1 cellular context compared by ENCODE assay signal in the genomic region with DNA sequence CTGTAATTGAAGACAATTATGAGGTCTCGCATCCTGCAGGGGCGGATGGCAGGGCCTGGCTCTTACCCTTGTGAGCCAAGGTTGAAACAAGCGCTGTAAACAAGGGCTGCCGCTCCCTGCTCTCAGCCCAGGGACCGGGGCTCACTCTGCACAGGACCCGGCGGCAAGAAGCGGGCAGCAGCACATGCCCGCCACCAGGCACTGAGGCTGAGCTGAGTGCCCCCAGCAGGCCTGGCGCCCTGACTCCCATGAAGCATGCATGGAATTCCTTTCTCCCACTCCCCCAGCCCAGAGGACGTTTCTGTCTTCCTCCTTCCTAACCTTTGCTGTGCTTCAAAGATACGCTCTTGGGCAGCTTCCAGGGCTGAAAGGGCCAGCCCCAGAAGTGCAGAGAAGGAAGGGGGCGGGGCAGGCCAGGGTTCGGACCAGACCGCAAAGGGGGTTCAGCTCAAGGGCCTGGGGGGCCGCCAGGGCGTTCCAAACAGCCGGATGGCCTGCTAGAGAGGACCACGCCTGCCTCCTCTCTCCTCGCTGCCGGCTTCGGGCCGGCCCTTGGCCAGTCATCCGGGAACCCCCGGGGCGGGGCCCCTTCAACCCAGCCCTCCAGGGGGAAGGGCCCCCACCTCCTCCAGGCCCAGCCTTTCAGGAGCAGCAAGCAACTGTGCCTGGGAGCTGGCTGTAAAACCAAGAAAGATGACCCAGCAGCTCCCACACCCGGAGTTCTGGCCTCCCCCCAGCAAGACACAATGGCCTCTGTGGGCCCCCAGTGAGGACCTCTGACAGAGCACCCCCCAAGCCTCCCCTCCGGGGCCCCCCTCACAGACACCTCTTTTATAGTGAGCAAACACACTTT.
TF ChIP-seq lines count a peak whose summit lies in the region.

No MANE protein-coding gene starts in this region.

TF ChIP-seq in K562, 482 proteins besides CTCF, POLR2A, EP300 and RAD21 (continued from another document and continues in another):
- TF ChIP-seq, protein P1, sequence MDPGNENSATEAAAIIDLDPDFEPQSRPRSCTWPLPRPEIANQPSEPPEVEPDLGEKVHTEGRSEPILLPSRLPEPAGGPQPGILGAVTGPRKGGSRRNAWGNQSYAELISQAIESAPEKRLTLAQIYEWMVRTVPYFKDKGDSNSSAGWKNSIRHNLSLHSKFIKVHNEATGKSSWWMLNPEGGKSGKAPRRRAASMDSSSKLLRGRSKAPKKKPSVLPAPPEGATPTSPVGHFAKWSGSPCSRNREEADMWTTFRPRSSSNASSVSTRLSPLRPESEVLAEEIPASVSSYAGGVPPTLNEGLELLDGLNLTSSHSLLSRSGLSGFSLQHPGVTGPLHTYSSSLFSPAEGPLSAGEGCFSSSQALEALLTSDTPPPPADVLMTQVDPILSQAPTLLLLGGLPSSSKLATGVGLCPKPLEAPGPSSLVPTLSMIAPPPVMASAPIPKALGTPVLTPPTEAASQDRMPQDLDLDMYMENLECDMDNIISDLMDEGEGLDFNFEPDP (CRISPR knock-in tag; IDR thresholded peaks at IDR 0.05) = no peak
- TF ChIP-seq U2AF2 (optimal IDR thresholded peaks at IDR 0.05; ENCODE audit: low read depth, low read length) = no peak
- TF ChIP-seq SIN3B (IDR thresholded peaks at IDR 0.05; ENCODE audit: low read depth) = no peak
- no peak for TF ChIP-seq BDP1 (IDR thresholded peaks at IDR 0.05; ENCODE audit: insufficient read depth, insufficient read length)
- no peak for TF ChIP-seq HMG20A (CRISPR knock-in tag; conservative IDR thresholded peaks at IDR 0.05)
- TF ChIP-seq KDM2B (CRISPR knock-in tag; IDR thresholded peaks at IDR 0.05) = no peak
- TF ChIP-seq, protein P2, sequence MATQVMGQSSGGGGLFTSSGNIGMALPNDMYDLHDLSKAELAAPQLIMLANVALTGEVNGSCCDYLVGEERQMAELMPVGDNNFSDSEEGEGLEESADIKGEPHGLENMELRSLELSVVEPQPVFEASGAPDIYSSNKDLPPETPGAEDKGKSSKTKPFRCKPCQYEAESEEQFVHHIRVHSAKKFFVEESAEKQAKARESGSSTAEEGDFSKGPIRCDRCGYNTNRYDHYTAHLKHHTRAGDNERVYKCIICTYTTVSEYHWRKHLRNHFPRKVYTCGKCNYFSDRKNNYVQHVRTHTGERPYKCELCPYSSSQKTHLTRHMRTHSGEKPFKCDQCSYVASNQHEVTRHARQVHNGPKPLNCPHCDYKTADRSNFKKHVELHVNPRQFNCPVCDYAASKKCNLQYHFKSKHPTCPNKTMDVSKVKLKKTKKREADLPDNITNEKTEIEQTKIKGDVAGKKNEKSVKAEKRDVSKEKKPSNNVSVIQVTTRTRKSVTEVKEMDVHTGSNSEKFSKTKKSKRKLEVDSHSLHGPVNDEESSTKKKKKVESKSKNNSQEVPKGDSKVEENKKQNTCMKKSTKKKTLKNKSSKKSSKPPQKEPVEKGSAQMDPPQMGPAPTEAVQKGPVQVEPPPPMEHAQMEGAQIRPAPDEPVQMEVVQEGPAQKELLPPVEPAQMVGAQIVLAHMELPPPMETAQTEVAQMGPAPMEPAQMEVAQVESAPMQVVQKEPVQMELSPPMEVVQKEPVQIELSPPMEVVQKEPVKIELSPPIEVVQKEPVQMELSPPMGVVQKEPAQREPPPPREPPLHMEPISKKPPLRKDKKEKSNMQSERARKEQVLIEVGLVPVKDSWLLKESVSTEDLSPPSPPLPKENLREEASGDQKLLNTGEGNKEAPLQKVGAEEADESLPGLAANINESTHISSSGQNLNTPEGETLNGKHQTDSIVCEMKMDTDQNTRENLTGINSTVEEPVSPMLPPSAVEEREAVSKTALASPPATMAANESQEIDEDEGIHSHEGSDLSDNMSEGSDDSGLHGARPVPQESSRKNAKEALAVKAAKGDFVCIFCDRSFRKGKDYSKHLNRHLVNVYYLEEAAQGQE (CRISPR knock-in tag; IDR thresholded peaks at IDR 0.05; ENCODE audit: low read depth) = no peak
- TF ChIP-seq DMBX1 (CRISPR knock-in tag; IDR thresholded peaks at IDR 0.05; ENCODE audit: borderline replicate concordance) = no peak
- TF ChIP-seq, protein P3, sequence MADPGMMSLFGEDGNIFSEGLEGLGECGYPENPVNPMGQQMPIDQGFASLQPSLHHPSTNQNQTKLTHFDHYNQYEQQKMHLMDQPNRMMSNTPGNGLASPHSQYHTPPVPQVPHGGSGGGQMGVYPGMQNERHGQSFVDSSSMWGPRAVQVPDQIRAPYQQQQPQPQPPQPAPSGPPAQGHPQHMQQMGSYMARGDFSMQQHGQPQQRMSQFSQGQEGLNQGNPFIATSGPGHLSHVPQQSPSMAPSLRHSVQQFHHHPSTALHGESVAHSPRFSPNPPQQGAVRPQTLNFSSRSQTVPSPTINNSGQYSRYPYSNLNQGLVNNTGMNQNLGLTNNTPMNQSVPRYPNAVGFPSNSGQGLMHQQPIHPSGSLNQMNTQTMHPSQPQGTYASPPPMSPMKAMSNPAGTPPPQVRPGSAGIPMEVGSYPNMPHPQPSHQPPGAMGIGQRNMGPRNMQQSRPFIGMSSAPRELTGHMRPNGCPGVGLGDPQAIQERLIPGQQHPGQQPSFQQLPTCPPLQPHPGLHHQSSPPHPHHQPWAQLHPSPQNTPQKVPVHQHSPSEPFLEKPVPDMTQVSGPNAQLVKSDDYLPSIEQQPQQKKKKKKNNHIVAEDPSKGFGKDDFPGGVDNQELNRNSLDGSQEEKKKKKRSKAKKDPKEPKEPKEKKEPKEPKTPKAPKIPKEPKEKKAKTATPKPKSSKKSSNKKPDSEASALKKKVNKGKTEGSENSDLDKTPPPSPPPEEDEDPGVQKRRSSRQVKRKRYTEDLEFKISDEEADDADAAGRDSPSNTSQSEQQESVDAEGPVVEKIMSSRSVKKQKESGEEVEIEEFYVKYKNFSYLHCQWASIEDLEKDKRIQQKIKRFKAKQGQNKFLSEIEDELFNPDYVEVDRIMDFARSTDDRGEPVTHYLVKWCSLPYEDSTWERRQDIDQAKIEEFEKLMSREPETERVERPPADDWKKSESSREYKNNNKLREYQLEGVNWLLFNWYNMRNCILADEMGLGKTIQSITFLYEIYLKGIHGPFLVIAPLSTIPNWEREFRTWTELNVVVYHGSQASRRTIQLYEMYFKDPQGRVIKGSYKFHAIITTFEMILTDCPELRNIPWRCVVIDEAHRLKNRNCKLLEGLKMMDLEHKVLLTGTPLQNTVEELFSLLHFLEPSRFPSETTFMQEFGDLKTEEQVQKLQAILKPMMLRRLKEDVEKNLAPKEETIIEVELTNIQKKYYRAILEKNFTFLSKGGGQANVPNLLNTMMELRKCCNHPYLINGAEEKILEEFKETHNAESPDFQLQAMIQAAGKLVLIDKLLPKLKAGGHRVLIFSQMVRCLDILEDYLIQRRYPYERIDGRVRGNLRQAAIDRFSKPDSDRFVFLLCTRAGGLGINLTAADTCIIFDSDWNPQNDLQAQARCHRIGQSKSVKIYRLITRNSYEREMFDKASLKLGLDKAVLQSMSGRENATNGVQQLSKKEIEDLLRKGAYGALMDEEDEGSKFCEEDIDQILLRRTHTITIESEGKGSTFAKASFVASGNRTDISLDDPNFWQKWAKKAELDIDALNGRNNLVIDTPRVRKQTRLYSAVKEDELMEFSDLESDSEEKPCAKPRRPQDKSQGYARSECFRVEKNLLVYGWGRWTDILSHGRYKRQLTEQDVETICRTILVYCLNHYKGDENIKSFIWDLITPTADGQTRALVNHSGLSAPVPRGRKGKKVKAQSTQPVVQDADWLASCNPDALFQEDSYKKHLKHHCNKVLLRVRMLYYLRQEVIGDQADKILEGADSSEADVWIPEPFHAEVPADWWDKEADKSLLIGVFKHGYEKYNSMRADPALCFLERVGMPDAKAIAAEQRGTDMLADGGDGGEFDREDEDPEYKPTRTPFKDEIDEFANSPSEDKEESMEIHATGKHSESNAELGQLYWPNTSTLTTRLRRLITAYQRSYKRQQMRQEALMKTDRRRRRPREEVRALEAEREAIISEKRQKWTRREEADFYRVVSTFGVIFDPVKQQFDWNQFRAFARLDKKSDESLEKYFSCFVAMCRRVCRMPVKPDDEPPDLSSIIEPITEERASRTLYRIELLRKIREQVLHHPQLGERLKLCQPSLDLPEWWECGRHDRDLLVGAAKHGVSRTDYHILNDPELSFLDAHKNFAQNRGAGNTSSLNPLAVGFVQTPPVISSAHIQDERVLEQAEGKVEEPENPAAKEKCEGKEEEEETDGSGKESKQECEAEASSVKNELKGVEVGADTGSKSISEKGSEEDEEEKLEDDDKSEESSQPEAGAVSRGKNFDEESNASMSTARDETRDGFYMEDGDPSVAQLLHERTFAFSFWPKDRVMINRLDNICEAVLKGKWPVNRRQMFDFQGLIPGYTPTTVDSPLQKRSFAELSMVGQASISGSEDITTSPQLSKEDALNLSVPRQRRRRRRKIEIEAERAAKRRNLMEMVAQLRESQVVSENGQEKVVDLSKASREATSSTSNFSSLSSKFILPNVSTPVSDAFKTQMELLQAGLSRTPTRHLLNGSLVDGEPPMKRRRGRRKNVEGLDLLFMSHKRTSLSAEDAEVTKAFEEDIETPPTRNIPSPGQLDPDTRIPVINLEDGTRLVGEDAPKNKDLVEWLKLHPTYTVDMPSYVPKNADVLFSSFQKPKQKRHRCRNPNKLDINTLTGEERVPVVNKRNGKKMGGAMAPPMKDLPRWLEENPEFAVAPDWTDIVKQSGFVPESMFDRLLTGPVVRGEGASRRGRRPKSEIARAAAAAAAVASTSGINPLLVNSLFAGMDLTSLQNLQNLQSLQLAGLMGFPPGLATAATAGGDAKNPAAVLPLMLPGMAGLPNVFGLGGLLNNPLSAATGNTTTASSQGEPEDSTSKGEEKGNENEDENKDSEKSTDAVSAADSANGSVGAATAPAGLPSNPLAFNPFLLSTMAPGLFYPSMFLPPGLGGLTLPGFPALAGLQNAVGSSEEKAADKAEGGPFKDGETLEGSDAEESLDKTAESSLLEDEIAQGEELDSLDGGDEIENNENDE (IDR thresholded peaks at IDR 0.05; ENCODE audit: low read depth, low read length) = no peak
- TF ChIP-seq, protein P4, sequence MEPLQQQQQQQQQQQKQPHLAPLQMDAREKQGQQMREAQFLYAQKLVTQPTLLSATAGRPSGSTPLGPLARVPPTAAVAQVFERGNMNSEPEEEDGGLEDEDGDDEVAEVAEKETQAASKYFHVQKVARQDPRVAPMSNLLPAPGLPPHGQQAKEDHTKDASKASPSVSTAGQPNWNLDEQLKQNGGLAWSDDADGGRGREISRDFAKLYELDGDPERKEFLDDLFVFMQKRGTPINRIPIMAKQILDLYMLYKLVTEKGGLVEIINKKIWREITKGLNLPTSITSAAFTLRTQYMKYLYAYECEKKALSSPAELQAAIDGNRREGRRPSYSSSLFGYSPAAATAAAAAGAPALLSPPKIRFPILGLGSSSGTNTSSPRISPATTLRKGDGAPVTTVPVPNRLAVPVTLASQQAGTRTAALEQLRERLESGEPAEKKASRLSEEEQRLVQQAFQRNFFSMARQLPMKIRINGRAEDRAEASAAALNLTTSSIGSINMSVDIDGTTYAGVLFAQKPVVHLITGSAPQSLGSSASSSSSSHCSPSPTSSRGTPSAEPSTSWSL (CRISPR knock-in tag; IDR thresholded peaks at IDR 0.05; ENCODE audit: borderline replicate concordance) = no peak
- 0 out of 2 replicates have a peak, but pooled peaks have one; percentile 4 for TF ChIP-seq MEF2A (IDR thresholded peaks at IDR 0.05; ENCODE audit: control insufficient read depth, low read depth, low read length)
- TF ChIP-seq ZNF282 (CRISPR knock-in tag; IDR thresholded peaks at IDR 0.05) = no peak
- TF ChIP-seq GTF2F1 (IDR thresholded peaks at IDR 0.05; ENCODE audit: low read depth, low read length) = no peak; the same call in 1 of the 2 replicates
- TF ChIP-seq BRD4 (IDR thresholded peaks at IDR 0.05) = no peak
- TF ChIP-seq, protein P5, sequence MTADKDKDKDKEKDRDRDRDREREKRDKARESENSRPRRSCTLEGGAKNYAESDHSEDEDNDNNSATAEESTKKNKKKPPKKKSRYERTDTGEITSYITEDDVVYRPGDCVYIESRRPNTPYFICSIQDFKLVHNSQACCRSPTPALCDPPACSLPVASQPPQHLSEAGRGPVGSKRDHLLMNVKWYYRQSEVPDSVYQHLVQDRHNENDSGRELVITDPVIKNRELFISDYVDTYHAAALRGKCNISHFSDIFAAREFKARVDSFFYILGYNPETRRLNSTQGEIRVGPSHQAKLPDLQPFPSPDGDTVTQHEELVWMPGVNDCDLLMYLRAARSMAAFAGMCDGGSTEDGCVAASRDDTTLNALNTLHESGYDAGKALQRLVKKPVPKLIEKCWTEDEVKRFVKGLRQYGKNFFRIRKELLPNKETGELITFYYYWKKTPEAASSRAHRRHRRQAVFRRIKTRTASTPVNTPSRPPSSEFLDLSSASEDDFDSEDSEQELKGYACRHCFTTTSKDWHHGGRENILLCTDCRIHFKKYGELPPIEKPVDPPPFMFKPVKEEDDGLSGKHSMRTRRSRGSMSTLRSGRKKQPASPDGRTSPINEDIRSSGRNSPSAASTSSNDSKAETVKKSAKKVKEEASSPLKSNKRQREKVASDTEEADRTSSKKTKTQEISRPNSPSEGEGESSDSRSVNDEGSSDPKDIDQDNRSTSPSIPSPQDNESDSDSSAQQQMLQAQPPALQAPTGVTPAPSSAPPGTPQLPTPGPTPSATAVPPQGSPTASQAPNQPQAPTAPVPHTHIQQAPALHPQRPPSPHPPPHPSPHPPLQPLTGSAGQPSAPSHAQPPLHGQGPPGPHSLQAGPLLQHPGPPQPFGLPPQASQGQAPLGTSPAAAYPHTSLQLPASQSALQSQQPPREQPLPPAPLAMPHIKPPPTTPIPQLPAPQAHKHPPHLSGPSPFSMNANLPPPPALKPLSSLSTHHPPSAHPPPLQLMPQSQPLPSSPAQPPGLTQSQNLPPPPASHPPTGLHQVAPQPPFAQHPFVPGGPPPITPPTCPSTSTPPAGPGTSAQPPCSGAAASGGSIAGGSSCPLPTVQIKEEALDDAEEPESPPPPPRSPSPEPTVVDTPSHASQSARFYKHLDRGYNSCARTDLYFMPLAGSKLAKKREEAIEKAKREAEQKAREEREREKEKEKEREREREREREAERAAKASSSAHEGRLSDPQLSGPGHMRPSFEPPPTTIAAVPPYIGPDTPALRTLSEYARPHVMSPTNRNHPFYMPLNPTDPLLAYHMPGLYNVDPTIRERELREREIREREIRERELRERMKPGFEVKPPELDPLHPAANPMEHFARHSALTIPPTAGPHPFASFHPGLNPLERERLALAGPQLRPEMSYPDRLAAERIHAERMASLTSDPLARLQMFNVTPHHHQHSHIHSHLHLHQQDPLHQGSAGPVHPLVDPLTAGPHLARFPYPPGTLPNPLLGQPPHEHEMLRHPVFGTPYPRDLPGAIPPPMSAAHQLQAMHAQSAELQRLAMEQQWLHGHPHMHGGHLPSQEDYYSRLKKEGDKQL (CRISPR knock-in tag; IDR thresholded peaks at IDR 0.05; ENCODE audit: borderline replicate concordance) = no peak
- TF ChIP-seq, protein P6, sequence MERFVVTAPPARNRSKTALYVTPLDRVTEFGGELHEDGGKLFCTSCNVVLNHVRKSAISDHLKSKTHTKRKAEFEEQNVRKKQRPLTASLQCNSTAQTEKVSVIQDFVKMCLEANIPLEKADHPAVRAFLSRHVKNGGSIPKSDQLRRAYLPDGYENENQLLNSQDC (CRISPR knock-in tag; IDR thresholded peaks at IDR 0.05) = no peak
- no peak; the same call in 1 of the 2 replicates for TF ChIP-seq POLR2AphosphoS5 (IDR thresholded peaks at IDR 0.05; ENCODE audit: control insufficient read depth, insufficient read depth, low read depth, low read length)
- TF ChIP-seq, protein P7, sequence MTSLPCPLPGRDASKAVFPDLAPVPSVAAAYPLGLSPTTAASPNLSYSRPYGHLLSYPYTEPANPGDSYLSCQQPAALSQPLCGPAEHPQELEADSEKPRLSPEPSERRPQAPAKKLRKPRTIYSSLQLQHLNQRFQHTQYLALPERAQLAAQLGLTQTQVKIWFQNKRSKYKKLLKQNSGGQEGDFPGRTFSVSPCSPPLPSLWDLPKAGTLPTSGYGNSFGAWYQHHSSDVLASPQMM (CRISPR knock-in tag; IDR thresholded peaks at IDR 0.05) = no peak
- TF ChIP-seq SIN3A (IDR thresholded peaks at IDR 0.05; ENCODE audit: borderline replicate concordance in 2 of 2, control insufficient read depth in 1 of 2, low read depth in 2 of 2, low read length in 2 of 2) = peak in 1 of 2 experiments; percentile 77; a peak in 1 of 4 replicates
- TF ChIP-seq MIER1 (IDR thresholded peaks at IDR 0.05; ENCODE audit: low read depth) = 0 out of 2 replicates have a peak, but pooled peaks have one; percentile 20
- no peak for TF ChIP-seq SIX5 (IDR thresholded peaks at IDR 0.05; ENCODE audit: borderline replicate concordance in 1 of 2, insufficient read depth in 1 of 2, low read depth in 1 of 2, low read length in 2 of 2)
- TF ChIP-seq SRSF9 (IDR thresholded peaks at IDR 0.05; ENCODE audit: borderline replicate concordance, low read depth, low read length) = no peak
- no peak; a peak in 1 of 4 replicates for TF ChIP-seq SRF (CRISPR knock-in tag; IDR thresholded peaks at IDR 0.05)
